1 cellular context compared by ENCODE assay signal in the genomic region with DNA sequence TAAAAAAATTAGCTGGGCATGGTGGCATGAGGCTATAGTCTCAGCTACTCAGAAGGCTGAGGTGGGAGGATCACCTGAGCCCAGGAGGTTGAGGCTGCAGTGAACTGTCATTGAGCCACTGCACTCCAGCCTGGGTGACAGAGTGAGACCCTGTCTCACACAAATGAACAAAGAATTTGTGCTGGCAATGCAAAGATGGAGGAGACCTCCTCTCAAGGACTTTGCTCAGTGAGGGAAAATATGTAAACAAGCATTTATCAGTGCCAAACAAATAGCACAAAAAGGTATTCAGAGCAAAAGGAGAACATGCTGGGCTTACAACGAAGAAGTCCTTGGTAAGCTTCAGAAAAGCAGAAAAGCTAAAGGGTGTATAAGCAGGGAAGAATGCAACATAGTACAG.
TF ChIP-seq lines count a peak whose summit lies in the region.

No MANE protein-coding gene starts in this region.

TF ChIP-seq in HepG2, 621 proteins besides CTCF, POLR2A, EP300 and RAD21 (continued from another document and continues in another):
- TF ChIP-seq, protein P1, sequence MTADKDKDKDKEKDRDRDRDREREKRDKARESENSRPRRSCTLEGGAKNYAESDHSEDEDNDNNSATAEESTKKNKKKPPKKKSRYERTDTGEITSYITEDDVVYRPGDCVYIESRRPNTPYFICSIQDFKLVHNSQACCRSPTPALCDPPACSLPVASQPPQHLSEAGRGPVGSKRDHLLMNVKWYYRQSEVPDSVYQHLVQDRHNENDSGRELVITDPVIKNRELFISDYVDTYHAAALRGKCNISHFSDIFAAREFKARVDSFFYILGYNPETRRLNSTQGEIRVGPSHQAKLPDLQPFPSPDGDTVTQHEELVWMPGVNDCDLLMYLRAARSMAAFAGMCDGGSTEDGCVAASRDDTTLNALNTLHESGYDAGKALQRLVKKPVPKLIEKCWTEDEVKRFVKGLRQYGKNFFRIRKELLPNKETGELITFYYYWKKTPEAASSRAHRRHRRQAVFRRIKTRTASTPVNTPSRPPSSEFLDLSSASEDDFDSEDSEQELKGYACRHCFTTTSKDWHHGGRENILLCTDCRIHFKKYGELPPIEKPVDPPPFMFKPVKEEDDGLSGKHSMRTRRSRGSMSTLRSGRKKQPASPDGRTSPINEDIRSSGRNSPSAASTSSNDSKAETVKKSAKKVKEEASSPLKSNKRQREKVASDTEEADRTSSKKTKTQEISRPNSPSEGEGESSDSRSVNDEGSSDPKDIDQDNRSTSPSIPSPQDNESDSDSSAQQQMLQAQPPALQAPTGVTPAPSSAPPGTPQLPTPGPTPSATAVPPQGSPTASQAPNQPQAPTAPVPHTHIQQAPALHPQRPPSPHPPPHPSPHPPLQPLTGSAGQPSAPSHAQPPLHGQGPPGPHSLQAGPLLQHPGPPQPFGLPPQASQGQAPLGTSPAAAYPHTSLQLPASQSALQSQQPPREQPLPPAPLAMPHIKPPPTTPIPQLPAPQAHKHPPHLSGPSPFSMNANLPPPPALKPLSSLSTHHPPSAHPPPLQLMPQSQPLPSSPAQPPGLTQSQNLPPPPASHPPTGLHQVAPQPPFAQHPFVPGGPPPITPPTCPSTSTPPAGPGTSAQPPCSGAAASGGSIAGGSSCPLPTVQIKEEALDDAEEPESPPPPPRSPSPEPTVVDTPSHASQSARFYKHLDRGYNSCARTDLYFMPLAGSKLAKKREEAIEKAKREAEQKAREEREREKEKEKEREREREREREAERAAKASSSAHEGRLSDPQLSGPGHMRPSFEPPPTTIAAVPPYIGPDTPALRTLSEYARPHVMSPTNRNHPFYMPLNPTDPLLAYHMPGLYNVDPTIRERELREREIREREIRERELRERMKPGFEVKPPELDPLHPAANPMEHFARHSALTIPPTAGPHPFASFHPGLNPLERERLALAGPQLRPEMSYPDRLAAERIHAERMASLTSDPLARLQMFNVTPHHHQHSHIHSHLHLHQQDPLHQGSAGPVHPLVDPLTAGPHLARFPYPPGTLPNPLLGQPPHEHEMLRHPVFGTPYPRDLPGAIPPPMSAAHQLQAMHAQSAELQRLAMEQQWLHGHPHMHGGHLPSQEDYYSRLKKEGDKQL (CRISPR knock-in tag; IDR thresholded peaks at IDR 0.05; ENCODE audit: low read depth), result 0 out of 2 replicates have a peak, but pooled peaks have one; percentile 14
- TF ChIP-seq, protein P2, sequence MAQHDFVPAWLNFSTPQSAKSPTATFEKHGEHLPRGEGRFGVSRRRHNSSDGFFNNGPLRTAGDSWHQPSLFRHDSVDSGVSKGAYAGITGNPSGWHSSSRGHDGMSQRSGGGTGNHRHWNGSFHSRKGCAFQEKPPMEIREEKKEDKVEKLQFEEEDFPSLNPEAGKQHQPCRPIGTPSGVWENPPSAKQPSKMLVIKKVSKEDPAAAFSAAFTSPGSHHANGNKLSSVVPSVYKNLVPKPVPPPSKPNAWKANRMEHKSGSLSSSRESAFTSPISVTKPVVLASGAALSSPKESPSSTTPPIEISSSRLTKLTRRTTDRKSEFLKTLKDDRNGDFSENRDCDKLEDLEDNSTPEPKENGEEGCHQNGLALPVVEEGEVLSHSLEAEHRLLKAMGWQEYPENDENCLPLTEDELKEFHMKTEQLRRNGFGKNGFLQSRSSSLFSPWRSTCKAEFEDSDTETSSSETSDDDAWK (CRISPR knock-in tag; IDR thresholded peaks at IDR 0.05), result no peak
- 0 out of 2 replicates have a peak, but pooled peaks have one; percentile 26 for TF ChIP-seq ZNF629 (CRISPR knock-in tag; conservative IDR thresholded peaks at IDR 0.05)
- peak; percentile 70; the same call in 1 of the 2 replicates for TF ChIP-seq ZMYM4 (CRISPR knock-in tag; IDR thresholded peaks at IDR 0.05)
- peak; percentile 55 for TF ChIP-seq FOXP1 (IDR thresholded peaks at IDR 0.05)
- peak; percentile 94 for TF ChIP-seq FOXP1 (CRISPR knock-in tag; IDR thresholded peaks at IDR 0.05)
- peak; percentile 24; the same call in 1 of the 2 replicates for TF ChIP-seq NR2F6 (IDR thresholded peaks at IDR 0.05)
- TF ChIP-seq NR2F6 (CRISPR knock-in tag; IDR thresholded peaks at IDR 0.05), result peak; percentile 56; the same call in 1 of the 2 replicates
- TF ChIP-seq ZNF720 (CRISPR knock-in tag; IDR thresholded peaks at IDR 0.05), result no peak
- 0 out of 2 replicates have a peak, but pooled peaks have one; percentile 50 for TF ChIP-seq KMT2B (CRISPR knock-in tag; IDR thresholded peaks at IDR 0.05)
- TF ChIP-seq, protein P3, sequence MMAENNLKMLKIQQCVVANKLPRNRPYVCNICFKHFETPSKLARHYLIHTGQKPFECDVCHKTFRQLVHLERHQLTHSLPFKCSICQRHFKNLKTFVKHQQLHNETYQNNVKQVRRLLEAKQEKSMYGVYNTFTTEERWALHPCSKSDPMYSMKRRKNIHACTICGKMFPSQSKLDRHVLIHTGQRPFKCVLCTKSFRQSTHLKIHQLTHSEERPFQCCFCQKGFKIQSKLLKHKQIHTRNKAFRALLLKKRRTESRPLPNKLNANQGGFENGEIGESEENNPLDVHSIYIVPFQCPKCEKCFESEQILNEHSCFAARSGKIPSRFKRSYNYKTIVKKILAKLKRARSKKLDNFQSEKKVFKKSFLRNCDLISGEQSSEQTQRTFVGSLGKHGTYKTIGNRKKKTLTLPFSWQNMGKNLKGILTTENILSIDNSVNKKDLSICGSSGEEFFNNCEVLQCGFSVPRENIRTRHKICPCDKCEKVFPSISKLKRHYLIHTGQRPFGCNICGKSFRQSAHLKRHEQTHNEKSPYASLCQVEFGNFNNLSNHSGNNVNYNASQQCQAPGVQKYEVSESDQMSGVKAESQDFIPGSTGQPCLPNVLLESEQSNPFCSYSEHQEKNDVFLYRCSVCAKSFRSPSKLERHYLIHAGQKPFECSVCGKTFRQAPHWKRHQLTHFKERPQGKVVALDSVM (CRISPR knock-in tag; IDR thresholded peaks at IDR 0.05), result peak; percentile 95
- TF ChIP-seq, protein P4, sequence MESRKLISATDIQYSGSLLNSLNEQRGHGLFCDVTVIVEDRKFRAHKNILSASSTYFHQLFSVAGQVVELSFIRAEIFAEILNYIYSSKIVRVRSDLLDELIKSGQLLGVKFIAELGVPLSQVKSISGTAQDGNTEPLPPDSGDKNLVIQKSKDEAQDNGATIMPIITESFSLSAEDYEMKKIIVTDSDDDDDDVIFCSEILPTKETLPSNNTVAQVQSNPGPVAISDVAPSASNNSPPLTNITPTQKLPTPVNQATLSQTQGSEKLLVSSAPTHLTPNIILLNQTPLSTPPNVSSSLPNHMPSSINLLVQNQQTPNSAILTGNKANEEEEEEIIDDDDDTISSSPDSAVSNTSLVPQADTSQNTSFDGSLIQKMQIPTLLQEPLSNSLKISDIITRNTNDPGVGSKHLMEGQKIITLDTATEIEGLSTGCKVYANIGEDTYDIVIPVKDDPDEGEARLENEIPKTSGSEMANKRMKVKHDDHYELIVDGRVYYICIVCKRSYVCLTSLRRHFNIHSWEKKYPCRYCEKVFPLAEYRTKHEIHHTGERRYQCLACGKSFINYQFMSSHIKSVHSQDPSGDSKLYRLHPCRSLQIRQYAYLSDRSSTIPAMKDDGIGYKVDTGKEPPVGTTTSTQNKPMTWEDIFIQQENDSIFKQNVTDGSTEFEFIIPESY (CRISPR knock-in tag; IDR thresholded peaks at IDR 0.05), result no peak
- TF ChIP-seq ZNF180 (CRISPR knock-in tag; IDR thresholded peaks at IDR 0.05; ENCODE audit: borderline replicate concordance, low read depth), result no peak
- 0 out of 2 replicates have a peak, but pooled peaks have one; percentile 32 for TF ChIP-seq POLR2G (IDR thresholded peaks at IDR 0.05; ENCODE audit: low read depth, low read length)
- TF ChIP-seq PAF1 (CRISPR knock-in tag; IDR thresholded peaks at IDR 0.05), result no peak
- TF ChIP-seq, protein P5, sequence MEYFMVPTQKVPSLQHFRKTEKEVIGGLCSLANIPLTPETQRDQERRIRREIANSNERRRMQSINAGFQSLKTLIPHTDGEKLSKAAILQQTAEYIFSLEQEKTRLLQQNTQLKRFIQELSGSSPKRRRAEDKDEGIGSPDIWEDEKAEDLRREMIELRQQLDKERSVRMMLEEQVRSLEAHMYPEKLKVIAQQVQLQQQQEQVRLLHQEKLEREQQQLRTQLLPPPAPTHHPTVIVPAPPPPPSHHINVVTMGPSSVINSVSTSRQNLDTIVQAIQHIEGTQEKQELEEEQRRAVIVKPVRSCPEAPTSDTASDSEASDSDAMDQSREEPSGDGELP (IDR thresholded peaks at IDR 0.05; ENCODE audit: borderline replicate concordance, low read depth), result 0 out of 2 replicates have a peak, but pooled peaks have one; percentile 11
- peak; percentile 83 for TF ChIP-seq HDAC2 (CRISPR knock-in tag; IDR thresholded peaks at IDR 0.05)
- no peak for TF ChIP-seq GABPB1 (CRISPR knock-in tag; IDR thresholded peaks at IDR 0.05)
- TF ChIP-seq, protein P6, sequence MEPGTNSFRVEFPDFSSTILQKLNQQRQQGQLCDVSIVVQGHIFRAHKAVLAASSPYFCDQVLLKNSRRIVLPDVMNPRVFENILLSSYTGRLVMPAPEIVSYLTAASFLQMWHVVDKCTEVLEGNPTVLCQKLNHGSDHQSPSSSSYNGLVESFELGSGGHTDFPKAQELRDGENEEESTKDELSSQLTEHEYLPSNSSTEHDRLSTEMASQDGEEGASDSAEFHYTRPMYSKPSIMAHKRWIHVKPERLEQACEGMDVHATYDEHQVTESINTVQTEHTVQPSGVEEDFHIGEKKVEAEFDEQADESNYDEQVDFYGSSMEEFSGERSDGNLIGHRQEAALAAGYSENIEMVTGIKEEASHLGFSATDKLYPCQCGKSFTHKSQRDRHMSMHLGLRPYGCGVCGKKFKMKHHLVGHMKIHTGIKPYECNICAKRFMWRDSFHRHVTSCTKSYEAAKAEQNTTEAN (CRISPR knock-in tag; conservative IDR thresholded peaks at IDR 0.05), result 0 out of 2 replicates have a peak, but pooled peaks have one; percentile 28
- TF ChIP-seq CREM (IDR thresholded peaks at IDR 0.05), result peak; percentile 56; the same call in 1 of the 2 replicates
- no peak for TF ChIP-seq CREM (CRISPR knock-in tag; IDR thresholded peaks at IDR 0.05)
- no peak for TF ChIP-seq ZNF354B (CRISPR knock-in tag; IDR thresholded peaks at IDR 0.05)
- TF ChIP-seq ZNF605 (CRISPR knock-in tag; IDR thresholded peaks at IDR 0.05), result no peak
- TF ChIP-seq GATAD2A (CRISPR knock-in tag; IDR thresholded peaks at IDR 0.05), result peak; percentile 93
- no peak for TF ChIP-seq ZNF678 (CRISPR knock-in tag; IDR thresholded peaks at IDR 0.05)
- TF ChIP-seq LCORL (IDR thresholded peaks at IDR 0.05), result no peak
- TF ChIP-seq LCORL (CRISPR knock-in tag; IDR thresholded peaks at IDR 0.05), result peak; percentile 28; the same call in 1 of the 2 replicates
- TF ChIP-seq, protein P7, sequence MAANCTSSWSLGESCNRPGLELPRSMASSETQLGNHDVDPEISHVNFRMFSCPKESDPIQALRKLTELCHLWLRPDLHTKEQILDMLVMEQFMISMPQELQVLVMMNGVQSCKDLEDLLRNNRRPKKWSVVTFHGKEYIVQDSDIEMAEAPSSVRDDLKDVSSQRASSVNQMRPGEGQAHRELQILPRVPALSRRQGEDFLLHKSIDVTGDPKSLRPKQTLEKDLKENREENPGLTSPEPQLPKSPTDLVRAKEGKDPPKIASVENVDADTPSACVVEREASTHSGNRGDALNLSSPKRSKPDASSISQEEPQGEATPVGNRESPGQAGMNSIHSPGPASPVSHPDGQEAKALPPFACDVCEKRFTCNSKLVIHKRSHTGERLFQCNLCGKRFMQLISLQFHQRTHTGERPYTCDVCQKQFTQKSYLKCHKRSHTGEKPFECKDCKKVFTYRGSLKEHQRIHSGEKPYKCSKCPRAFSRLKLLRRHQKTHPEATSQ (CRISPR knock-in tag; IDR thresholded peaks at IDR 0.05; ENCODE audit: borderline replicate concordance), result no peak
- TF ChIP-seq, protein P8, sequence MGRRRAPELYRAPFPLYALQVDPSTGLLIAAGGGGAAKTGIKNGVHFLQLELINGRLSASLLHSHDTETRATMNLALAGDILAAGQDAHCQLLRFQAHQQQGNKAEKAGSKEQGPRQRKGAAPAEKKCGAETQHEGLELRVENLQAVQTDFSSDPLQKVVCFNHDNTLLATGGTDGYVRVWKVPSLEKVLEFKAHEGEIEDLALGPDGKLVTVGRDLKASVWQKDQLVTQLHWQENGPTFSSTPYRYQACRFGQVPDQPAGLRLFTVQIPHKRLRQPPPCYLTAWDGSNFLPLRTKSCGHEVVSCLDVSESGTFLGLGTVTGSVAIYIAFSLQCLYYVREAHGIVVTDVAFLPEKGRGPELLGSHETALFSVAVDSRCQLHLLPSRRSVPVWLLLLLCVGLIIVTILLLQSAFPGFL (CRISPR knock-in tag; IDR thresholded peaks at IDR 0.05), result no peak
- TF ChIP-seq KLF11 (CRISPR knock-in tag; IDR thresholded peaks at IDR 0.05), result no peak
- no peak for TF ChIP-seq GPN1 (CRISPR knock-in tag; IDR thresholded peaks at IDR 0.05; ENCODE audit: borderline replicate concordance)
- TF ChIP-seq ZEB1 (IDR thresholded peaks at IDR 0.05; ENCODE audit: insufficient replicate concordance, low read depth), result no peak
- no peak for TF ChIP-seq ZNF772 (CRISPR knock-in tag; IDR thresholded peaks at IDR 0.05)
- TF ChIP-seq SUZ12 (IDR thresholded peaks at IDR 0.05; ENCODE audit: low read depth, low read length), result no peak
- peak; percentile 23; the same call in 1 of the 2 replicates for TF ChIP-seq ONECUT2 (CRISPR knock-in tag; IDR thresholded peaks at IDR 0.05)
- peak; percentile 87 for TF ChIP-seq HNF4A (CRISPR knock-in tag; IDR thresholded peaks at IDR 0.05)
- TF ChIP-seq ZMYM2 (CRISPR knock-in tag; IDR thresholded peaks at IDR 0.05), result peak; percentile 53; the same call in 1 of the 2 replicates
- peak; percentile 63; the same call in 1 of the 2 replicates for TF ChIP-seq TARDBP (CRISPR knock-in tag; IDR thresholded peaks at IDR 0.05)
- peak; percentile 39; the same call in 1 of the 2 replicates for TF ChIP-seq SP5 (CRISPR knock-in tag; IDR thresholded peaks at IDR 0.05; ENCODE audit: borderline replicate concordance, low read depth)
- peak; percentile 92 for TF ChIP-seq HOXA5 (CRISPR knock-in tag; IDR thresholded peaks at IDR 0.05)
- peak; percentile 53; the same call in 1 of the 2 replicates for TF ChIP-seq GATA4 (IDR thresholded peaks at IDR 0.05; ENCODE audit: borderline replicate concordance, low read depth)
- no peak for TF ChIP-seq RBM39 (IDR thresholded peaks at IDR 0.05; ENCODE audit: low read depth, low read length, poor library complexity, severe bottlenecking)
- TF ChIP-seq ZNF644 (CRISPR knock-in tag; IDR thresholded peaks at IDR 0.05; ENCODE audit: low read depth), result peak; percentile 48; the same call in 1 of the 2 replicates
- TF ChIP-seq DPF2 (CRISPR knock-in tag; IDR thresholded peaks at IDR 0.05; ENCODE audit: borderline replicate concordance, low read depth), result peak; percentile 70
- TF ChIP-seq MYNN (CRISPR knock-in tag; IDR thresholded peaks at IDR 0.05; ENCODE audit: low read depth), result no peak
- TF ChIP-seq, protein P9, sequence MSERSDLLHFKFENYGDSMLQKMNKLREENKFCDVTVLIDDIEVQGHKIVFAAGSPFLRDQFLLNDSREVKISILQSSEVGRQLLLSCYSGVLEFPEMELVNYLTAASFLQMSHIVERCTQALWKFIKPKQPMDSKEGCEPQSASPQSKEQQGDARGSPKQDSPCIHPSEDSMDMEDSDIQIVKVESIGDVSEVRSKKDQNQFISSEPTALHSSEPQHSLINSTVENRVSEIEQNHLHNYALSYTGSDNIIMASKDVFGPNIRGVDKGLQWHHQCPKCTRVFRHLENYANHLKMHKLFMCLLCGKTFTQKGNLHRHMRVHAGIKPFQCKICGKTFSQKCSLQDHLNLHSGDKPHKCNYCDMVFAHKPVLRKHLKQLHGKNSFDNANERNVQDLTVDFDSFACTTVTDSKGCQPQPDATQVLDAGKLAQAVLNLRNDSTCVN (CRISPR knock-in tag; IDR thresholded peaks at IDR 0.05; ENCODE audit: borderline replicate concordance), result 0 out of 2 replicates have a peak, but pooled peaks have one; percentile 25
- TF ChIP-seq ZNF253 (CRISPR knock-in tag; IDR thresholded peaks at IDR 0.05; ENCODE audit: borderline replicate concordance), result no peak
